8 cellular contexts compared by ENCODE assay signal in genomic region chr12:63668028-63668799, GRCh38. TPM values are rescaled to one million over a fixed set of nuclear protein-coding genes. Genes with fewer than 3 reads are reported as not detected.
DNase-seq lines count a peak whose midpoint lies in the region; ATAC-seq lines count a peak whose summit lies in the region.

TSS of gene DPY19L2 (minus strand) at chr12:63668493. CDS start at chr12:63668393, 100 bp downstream.

- H3K18ac ChIP-seq in neuronal stem cell (ENCODE audit: low read length): peak within 1 kb of the TSS; percentile 64

- H3K79me1 ChIP-seq in neuronal stem cell (ENCODE audit: low read depth, low read length): no peaks in the 10 kb centered on the region

- peak within 1 kb of the TSS; percentile 56 for H3K14ac ChIP-seq in neuronal stem cell (ENCODE audit: low read length)

- DNase-seq in NCI-H1694 treated with DMSO at 0.1 percent for 48 hours (lab: John Stamatoyannopoulos, UW) (peak; percentile 3), NCI-H1694 (lab: John Stamatoyannopoulos, UW) (no peak), OCI-M1 (lab: John Stamatoyannopoulos, UW) (peak; percentile 68), glomerular visceral epithelial cell (ENCODE audit: extremely low spot score) (peak; percentile 76), neuronal stem cell (ENCODE audit: low spot score) (peak; percentile 63)
- DNase-seq in activated naive CD4-positive, alpha-beta T cell treated with anti-CD3 and anti-CD28 coated beads, Interleukin-2, amount 50 U/mL, for 72 hours (ENCODE audit: low spot score in 2 of 2): peak in 1 of 2 donors; percentile 48

- H3K4ac ChIP-seq in neuronal stem cell (ENCODE audit: low read length): no peak within 1 kb of the TSS

- peak within 1 kb of the TSS; percentile 62 to 92 for H3K4me3 ChIP-seq in neuronal stem cell (ENCODE audit: low read length in 2 of 2)

- peak within 1 kb of the TSS; percentile 65 for H3K23ac ChIP-seq in neuronal stem cell (ENCODE audit: low read depth, low read length, poor library complexity)

- H2BK15ac ChIP-seq in neuronal stem cell (ENCODE audit: low read length): peak within 1 kb of the TSS; percentile 58

- no CpG with 5 or more reads among the region's 56 CpGs for WGBS in neuronal stem cell (ENCODE audit: extremely low coverage in 2 of 2, insufficient read length in 2 of 2, insufficient replicate concordance in 1 of 2), 2 donors

- no peak within 1 kb of the TSS for H2BK5ac ChIP-seq in neuronal stem cell (ENCODE audit: low read length)

- H4K91ac ChIP-seq in neuronal stem cell (ENCODE audit: low read depth, low read length, poor library complexity): no peak within 1 kb of the TSS

- peak within 1 kb of the TSS in 1 of 2 donors; percentile 36 for H3K27ac Mint-ChIP-seq in activated naive CD4-positive, alpha-beta T cell treated with anti-CD3 and anti-CD28 coated beads, Interleukin-2, amount 50 U/mL, for 72 hours

- no peaks in the 10 kb centered on the region for H3K9me3 Mint-ChIP-seq in activated naive CD4-positive, alpha-beta T cell treated with anti-CD3 and anti-CD28 coated beads, Interleukin-2, amount 50 U/mL, for 72 hours

- ATAC-seq in HG03460 (IDR thresholded peaks at IDR 0.05; ENCODE audit: unreplicated experiment): peak; percentile 85
- ATAC-seq in activated naive CD4-positive, alpha-beta T cell treated with anti-CD3 and anti-CD28 coated beads, Interleukin-2, amount 50 U/mL, for 72 hours: peak; percentile 60 to 90

- H2BK120ac ChIP-seq in neuronal stem cell (ENCODE audit: low read depth, low read length): no peak within 1 kb of the TSS

- H3K36me3 ChIP-seq in neuronal stem cell (replicated peaks in 1 of 2; ENCODE audit: control insufficient read depth in 2 of 2, insufficient read depth in 2 of 2, low read length in 2 of 2): no peaks in the 10 kb centered on the region

- peak within 1 kb of the TSS; percentile 80 for H3K4me2 ChIP-seq in neuronal stem cell (ENCODE audit: insufficient read depth, low read length, poor library complexity, severe bottlenecking)

- peak within 1 kb of the TSS; percentile 90 for H3K9ac ChIP-seq in neuronal stem cell (ENCODE audit: low read depth, low read length, poor library complexity)

- H3K27ac ChIP-seq in neuronal stem cell (replicated peaks; ENCODE audit: low read length) (no peak within 1 kb of the TSS), temporal lobe (ENCODE audit: low read depth, low read length) (peak within 1 kb of the TSS; percentile 36)

- H3K4me1 ChIP-seq in neuronal stem cell (ENCODE audit: control insufficient read depth in 2 of 2, insufficient read depth in 1 of 2, low read depth in 1 of 2, low read length in 2 of 2): peaks cover 0 to 2% of the 10 kb centered on the region in 2 donors

- no peak within 1 kb of the TSS for H2AK5ac ChIP-seq in neuronal stem cell (ENCODE audit: low read depth, low read length)

- H3K27me3 ChIP-seq in neuronal stem cell (ENCODE audit: control insufficient read depth in 3 of 3, insufficient read depth in 3 of 3, low read depth in 1 of 3, low read length in 3 of 3): peaks cover 0 to 11% (median 7%) of the 10 kb centered on the region in 3 experiments

- H2BK12ac ChIP-seq in neuronal stem cell (ENCODE audit: low read length): no peak within 1 kb of the TSS

- peak within 1 kb of the TSS; percentile 100 for H2AFZ ChIP-seq in neuronal stem cell (ENCODE audit: low read length)

- H4K8ac ChIP-seq in neuronal stem cell (ENCODE audit: low read depth, low read length): no peak within 1 kb of the TSS

- H3K9me3 ChIP-seq in neuronal stem cell (replicated peaks in 1 of 2; ENCODE audit: control insufficient read depth in 2 of 2, insufficient read depth in 1 of 2, low read depth in 1 of 2, low read length in 2 of 2): no peaks in the 10 kb centered on the region

- H3K36me3 Mint-ChIP-seq in activated naive CD4-positive, alpha-beta T cell treated with anti-CD3 and anti-CD28 coated beads, Interleukin-2, amount 50 U/mL, for 72 hours: peaks cover 0 to 5% of the 10 kb centered on the region in 2 donors

RNA-seq across cellular contexts. Expression of gene DPY19L2, which starts in this region (rescaled TPM):
- 1 to 10 TPM in 1 of 2 donors, not detected in 1; 3.8 TPM for total RNA-seq in activated naive CD4-positive, alpha-beta T cell treated with anti-CD3 and anti-CD28 coated beads, Interleukin-2, amount 50 U/mL, for 72 hours
- polyA plus RNA-seq in neuronal stem cell (2013, experiment 1 of 2): 2.9 TPM
- polyA plus RNA-seq in neuronal stem cell (2013, experiment 2 of 2): 3.4 TPM
- total RNA-seq in temporal lobe: 38.1 TPM
